23 cellular contexts compared by ENCODE assay signal in genomic region chr9:92033991-92034390, GRCh38.
DNase-seq lines count a peak whose midpoint lies in the region; FAIRE-seq and TF ChIP-seq lines count a peak whose summit lies in the region.
"Had no signal": no experiment of that assay in that cellular context is flagged by ENCODE, and none has a peak within 500 bp of the region (broad histone marks: within the 10 kb centered on the region; RNA-seq: fewer than 3 reads in every experiment).

No MANE protein-coding gene starts in this region.

- no peaks in the 10 kb centered on the region for H3K79me2 ChIP-seq in astrocyte (ENCODE audit: insufficient read depth, low read length)

- no peak overlapping the region for H4K91ac ChIP-seq in mesenchymal stem cell (ENCODE audit: low read length)

- no peaks in the 10 kb centered on the region for H4K20me1 ChIP-seq in astrocyte (ENCODE audit: insufficient read depth, low read length)
- H4K20me1 ChIP-seq: BLaER1 had no signal

- peaks cover 8% of the 10 kb centered on the region for H3K4me1 Mint-ChIP-seq in astrocyte (ENCODE audit: low read depth, unreplicated experiment)
- H3K4me1 Mint-ChIP-seq: B cell; CD4-positive, CD25-positive, alpha-beta regulatory T cell had no signal

- no peak overlapping the region for H2BK12ac ChIP-seq in mesenchymal stem cell (ENCODE audit: low read length in 2 of 2)

- H2AK5ac ChIP-seq in mesenchymal stem cell (ENCODE audit: low read length, severe bottlenecking), result no peak overlapping the region

- H2AFZ ChIP-seq in astrocyte (ENCODE audit: low read depth, low read length), result no peak overlapping the region
- no peak overlapping the region for H2AFZ ChIP-seq in mesenchymal stem cell (ENCODE audit: low read depth, low read length)
- H2AFZ ChIP-seq: GM23248 had no signal

- peak overlapping the region in 1 of 2 experiments; percentile 79 for H3K14ac ChIP-seq in mesenchymal stem cell (ENCODE audit: low read length in 2 of 2)

- H3K27me3 ChIP-seq in astrocyte (ENCODE audit: insufficient read depth, low read length) (no peaks in the 10 kb centered on the region), mesenchymal stem cell (ENCODE audit: control insufficient read depth in 1 of 2, insufficient read depth in 1 of 2, low read length in 2 of 2) (no peaks in the 10 kb centered on the region), stomach smooth muscle (ENCODE audit: control insufficient read depth in 1 of 2, insufficient read depth in 2 of 2, low read length in 2 of 2) (no peaks in the 10 kb centered on the region), HAP-1 (ENCODE audit: low read depth) (no peaks in the 10 kb centered on the region), colonic mucosa (no peaks in the 10 kb centered on the region)
- H3K27me3 ChIP-seq: BLaER1 had no signal

- H3K4me1 ChIP-seq in astrocyte (ENCODE audit: insufficient read depth, low read length), result no peaks in the 10 kb centered on the region
- peaks cover 3% of the 10 kb centered on the region for H3K4me1 ChIP-seq in mesenchymal stem cell (ENCODE audit: control insufficient read depth, insufficient read depth, low read depth, low read length)
- H3K4me1 ChIP-seq in stomach smooth muscle (ENCODE audit: control insufficient read depth, insufficient read depth, low read length), result peaks cover 43% of the 10 kb centered on the region
- H3K4me1 ChIP-seq in HAP-1, result no peaks in the 10 kb centered on the region
- no peaks in the 10 kb centered on the region for H3K4me1 ChIP-seq in colonic mucosa
- H3K4me1 ChIP-seq: BLaER1, Caco-2 had no signal

- no peak overlapping the region for H3K27ac ChIP-seq in astrocyte (ENCODE audit: low read depth, low read length)
- H3K27ac ChIP-seq in mesenchymal stem cell (ENCODE audit: low read length, poor library complexity, severe bottlenecking), result no peak overlapping the region
- peak overlapping the region; percentile 11 for H3K27ac ChIP-seq in stomach smooth muscle (ENCODE audit: low read length)
- H3K27ac ChIP-seq in colonic mucosa, result no peak overlapping the region
- H3K27ac ChIP-seq: BLaER1, C4-2B, GM23248 had no signal

- TF ChIP-seq CTCF in astrocyte (IDR thresholded peaks at IDR 0.05; ENCODE audit: insufficient read depth, low read depth, low read length), result no peak
- no peak for TF ChIP-seq CTCF in colonic mucosa (IDR thresholded peaks at IDR 0.05)

- H3K36me3 ChIP-seq in astrocyte (ENCODE audit: insufficient read depth, low read length) (peaks cover 28% of the 10 kb centered on the region), mesenchymal stem cell (ENCODE audit: control insufficient read depth in 1 of 2, insufficient read depth in 2 of 2, low read depth in 1 of 2, low read length in 2 of 2) (peaks cover 47 to 81% of the 10 kb centered on the region in 2 experiments), stomach smooth muscle (ENCODE audit: control insufficient read depth in 2 of 2, insufficient read depth in 2 of 2, low read length in 2 of 2) (peaks cover 4 to 20% of the 10 kb centered on the region in 2 donors), HAP-1 (replicated peaks) (peaks cover 9% of the 10 kb centered on the region; the same call in 1 of the 2 replicates), colonic mucosa (no peaks in the 10 kb centered on the region)

- H3K9ac ChIP-seq in astrocyte (ENCODE audit: low read length) (no peak overlapping the region), mesenchymal stem cell (ENCODE audit: low read length) (no peak overlapping the region), stomach smooth muscle (ENCODE audit: low read length in 2 of 2) (no peak overlapping the region), colonic mucosa (ENCODE audit: low read depth in 2 of 2, low read length in 2 of 2) (no peak overlapping the region)
- H3K9ac ChIP-seq: BLaER1, GM23248 had no signal

- H2BK5ac ChIP-seq in mesenchymal stem cell (ENCODE audit: low read depth, low read length, poor library complexity, severe bottlenecking), result no peak overlapping the region

- no peak overlapping the region for H2BK15ac ChIP-seq in mesenchymal stem cell (ENCODE audit: low read depth, poor library complexity, severe bottlenecking)

- H3K79me1 ChIP-seq in mesenchymal stem cell (replicated peaks; ENCODE audit: low read length, poor library complexity, severe bottlenecking), result peaks cover 13% of the 10 kb centered on the region

- H3K9me3 ChIP-seq in astrocyte (ENCODE audit: insufficient read depth, low read depth, low read length) (no peaks in the 10 kb centered on the region), mesenchymal stem cell (ENCODE audit: control insufficient read depth, low read length) (no peaks in the 10 kb centered on the region), stomach smooth muscle (ENCODE audit: control insufficient read depth in 2 of 2, low read length in 2 of 2) (no peaks in the 10 kb centered on the region), HAP-1 (no peaks in the 10 kb centered on the region), colonic mucosa (no peaks in the 10 kb centered on the region)
- H3K9me3 ChIP-seq: BLaER1, Caco-2 had no signal

- H4K8ac ChIP-seq in mesenchymal stem cell (ENCODE audit: low read length), result peak overlapping the region; percentile 53

- H3K4me3 Mint-ChIP-seq in astrocyte (ENCODE audit: unreplicated experiment), result no peak overlapping the region
- H3K4me3 Mint-ChIP-seq: B cell; CD4-positive, CD25-positive, alpha-beta regulatory T cell; CD8-positive, alpha-beta T cell; H9; HFFc6 had no signal

- FAIRE-seq in astrocyte (lab: Jason Lieb, UNC), result no peak
- FAIRE-seq: G401.6, GM12892, GM19239, H1 had no signal

- 98% methylated on average over 4 of the region's 5 CpGs for WGBS in mesenchymal stem cell

- H3K27me3 Mint-ChIP-seq in astrocyte (ENCODE audit: low read depth, unreplicated experiment), result no peaks in the 10 kb centered on the region
- H3K27me3 Mint-ChIP-seq: B cell; CD4-positive, CD25-positive, alpha-beta regulatory T cell had no signal

- H2BK120ac ChIP-seq in mesenchymal stem cell (ENCODE audit: low read depth, low read length), result no peak overlapping the region

- H3K4me3 ChIP-seq in astrocyte (ENCODE audit: insufficient read depth, low read depth, low read length) (no peak overlapping the region), mesenchymal stem cell (ENCODE audit: insufficient read depth in 1 of 2, low read depth in 1 of 2, low read length in 2 of 2) (no peak overlapping the region), stomach smooth muscle (ENCODE audit: low read length in 2 of 2) (no peak overlapping the region), HAP-1 (no peak overlapping the region), colonic mucosa (no peak overlapping the region)
- H3K4me3 ChIP-seq: BLaER1, GM23248 had no signal

- H3K18ac ChIP-seq in mesenchymal stem cell (ENCODE audit: low read depth in 1 of 2, low read length in 2 of 2), result no peak overlapping the region

- H3K9me3 Mint-ChIP-seq in astrocyte (ENCODE audit: unreplicated experiment), result no peaks in the 10 kb centered on the region
- H3K9me3 Mint-ChIP-seq: CD4-positive, CD25-positive, alpha-beta regulatory T cell; CD8-positive, alpha-beta T cell; H9; HFFc6 had no signal

- intact Hi-C loops in colonic mucosa (cut with DNase I), result no loop called here

- H3K4me2 ChIP-seq in astrocyte (ENCODE audit: low read length) (no peak overlapping the region), mesenchymal stem cell (ENCODE audit: low read length, poor library complexity, severe bottlenecking) (no peak overlapping the region)
- H3K4me2 ChIP-seq: BLaER1 had no signal

- in situ Hi-C loops in HAP-1 (cut with MboI; ENCODE audit: low sequenced_read_pairs), result no loop called here

- peak overlapping the region in 1 of 2 experiments; percentile 81 for H3K4ac ChIP-seq in mesenchymal stem cell (ENCODE audit: low read depth in 1 of 2, low read length in 2 of 2)

- DNase-seq in M059J (ENCODE audit: low read depth), result peak; percentile 7
- DNase-seq in astrocyte (ENCODE audit: low read depth), result no peak
- DNase-seq in mesenchymal stem cell, result no peak
- no peak for DNase-seq in HAP-1 (ENCODE audit: low spot score in 2 of 2)
- no peak for DNase-seq in medulla oblongata (ENCODE audit: extremely low spot score)
- DNase-seq in SKM-1 treated with dmso at 0.1 percent for 144 hours (lab: John Stamatoyannopoulos, UW; ENCODE audit: unreplicated experiment), result no peak
- no peak for DNase-seq in colonic mucosa
- DNase-seq: Caco-2; CD4-positive, CD25-positive, alpha-beta regulatory T cell; CD8-positive, alpha-beta T cell; DMS153; DND-41; GM23248; H9; HFFc6 had no signal

- no peak overlapping the region for H3K23ac ChIP-seq in mesenchymal stem cell (ENCODE audit: low read length in 2 of 2)

- H3K36me3 Mint-ChIP-seq in astrocyte (ENCODE audit: low read depth, unreplicated experiment), result peaks cover 33% of the 10 kb centered on the region

- peak overlapping the region; percentile 50 for H3K27ac Mint-ChIP-seq in astrocyte (ENCODE audit: unreplicated experiment)
- H3K27ac Mint-ChIP-seq: B cell; CD4-positive, CD25-positive, alpha-beta regulatory T cell; CD8-positive, alpha-beta T cell; H9; HFFc6 had no signal
